Comparison of ENCODE assay signal across 12 cellular contexts in the genomic region with DNA sequence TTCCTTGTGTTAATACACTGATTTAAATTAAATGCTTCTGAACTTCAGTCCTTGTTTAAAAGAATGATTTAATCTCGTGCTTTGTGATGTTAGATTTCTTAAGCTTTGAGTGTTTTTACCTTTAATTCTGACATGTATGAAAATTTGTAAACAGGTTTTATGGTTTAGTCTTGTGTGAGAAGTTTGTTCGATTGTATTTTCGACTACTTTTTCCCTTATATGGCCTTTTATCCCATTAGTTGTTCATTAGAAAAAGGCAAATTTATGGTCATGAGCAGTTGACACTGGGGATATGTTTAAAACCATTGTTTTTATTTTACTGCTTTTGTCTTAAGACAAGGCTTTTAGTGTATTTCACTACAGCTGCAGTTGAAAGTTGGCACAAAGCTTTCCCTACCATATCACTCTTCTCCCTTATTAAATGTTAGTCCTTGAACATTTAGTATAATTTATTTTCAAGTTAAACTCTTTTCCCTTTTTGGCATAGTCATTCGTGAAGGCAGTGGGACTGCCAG. TPM values are rescaled to one million over a fixed set of nuclear protein-coding genes. Genes with fewer than 3 reads are reported as not detected.
DNase-seq lines count a peak whose midpoint lies in the region; ATAC-seq and TF ChIP-seq lines count a peak whose summit lies in the region.
"Had no signal": no experiment of that assay in that cellular context is flagged by ENCODE, and none has a peak within 500 bp of the region (broad histone marks: within the 10 kb centered on the region; RNA-seq: fewer than 3 reads in every experiment).

No MANE protein-coding gene starts in this region.

- no peaks in the 10 kb centered on the region for H3K27me3 Mint-ChIP-seq in T-helper 17 cell

- H3K4me1 ChIP-seq in GM23248 (ENCODE audit: insufficient read depth) (peaks cover 23% of the 10 kb centered on the region), gastrocnemius medialis (peaks cover 54 to 56% of the 10 kb centered on the region in 2 donors), heart right ventricle (peaks cover 2 to 65% (median 45%) of the 10 kb centered on the region in 9 donors)

- H3K4me3 ChIP-seq in GM23248 (peak overlapping the region; percentile 87), fibroblast of villous mesenchyme (ENCODE audit: low read depth, low read length) (peak overlapping the region; percentile 84), gastrocnemius medialis (peak overlapping the region; percentile 80 to 94 (median 90)), heart right ventricle (peak overlapping the region in 2 of 10 donors; percentile 0 to 89)

- H3K27me3 ChIP-seq in GM23248 (replicated peaks; ENCODE audit: insufficient read depth): no peaks in the 10 kb centered on the region
- no peaks in the 10 kb centered on the region for H3K27me3 ChIP-seq in gastrocnemius medialis
- no peaks in the 10 kb centered on the region for H3K27me3 ChIP-seq in heart right ventricle

- in situ Hi-C loops in GM23248 (cut with MboI) (no loop called here), gastrocnemius medialis (cut with MboI; ENCODE audit: low sequenced_read_pairs in 4 of 4) (no loop called here)

- peak overlapping the region; percentile 96 for H3K4me2 ChIP-seq in GM23248 (ENCODE audit: unreplicated experiment)

- DNase-seq in GM23248: peak; percentile 7
- no peak for DNase-seq in T-helper 17 cell
- no peak for DNase-seq in fibroblast of villous mesenchyme (ENCODE audit: low read depth)
- DNase-seq in gastrocnemius medialis: no peak
- no peak for DNase-seq in LoVo (ENCODE audit: low spot score)
- DNase-seq in NCI-H345 treated with DMSO at 0.1 percent for 48 hours (lab: John Stamatoyannopoulos, UW; ENCODE audit: unreplicated experiment): no peak
- DNase-seq in heart right ventricle: no peak
- DNase-seq: NCI-H2081; stimulated activated naive CD4-positive, alpha-beta T cell treated with Interleukin-2 at 50 U/mL for 16 hours; SW 1271 had no signal

- H3K36me3 ChIP-seq in GM23248 (ENCODE audit: low read depth) (0 out of 2 replicates have a peak, but pooled peaks cover 5% of the 10 kb centered on the region), gastrocnemius medialis (no peaks in the 10 kb centered on the region), heart right ventricle (peaks cover 0 to 11% (median 0%) of the 10 kb centered on the region in 9 donors)

- no peaks in the 10 kb centered on the region for H3K9me2 ChIP-seq in GM23248 (ENCODE audit: insufficient read depth)

- intact Hi-C loops in gastrocnemius medialis (cut with DNase I; ENCODE audit: low total_unique reads): no loop called here
- intact Hi-C loops in heart right ventricle (cut with DNase I): no loop called here

- peak overlapping the region; percentile 36 for H3K4me3 Mint-ChIP-seq in T-helper 17 cell

- WGBS in GM23248 (ENCODE audit: low coverage in 1 of 2, low lambda C conversion rate in 2 of 2, missing lambda C conversion rate in 2 of 2), 2 experiments: 27 to 28% methylated on average over 4 of the region's 4 CpGs
- WGBS in heart right ventricle, 2 donors: 56 to 58% methylated on average over 4 of the region's 4 CpGs

- peaks cover 32% of the 10 kb centered on the region for H3F3A ChIP-seq in GM23248 (ENCODE audit: insufficient read depth)

- ATAC-seq in T-helper 17 cell (no peak), gastrocnemius medialis (no peak), HG03521 (IDR thresholded peaks at IDR 0.05; ENCODE audit: unreplicated experiment) (no peak), heart right ventricle (no peak)

- no peak for TF ChIP-seq POLR2A in gastrocnemius medialis (IDR thresholded peaks at IDR 0.05)

- H3K36me3 Mint-ChIP-seq in T-helper 17 cell (ENCODE audit: low read depth): no peaks in the 10 kb centered on the region

- peak overlapping the region; percentile 95 for H3K27ac ChIP-seq in GM23248
- H3K27ac ChIP-seq in gastrocnemius medialis: peak overlapping the region; percentile 92 to 100 (median 98)
- peak overlapping the region in 4 of 10 donors; percentile 46 to 100 (median 99) for H3K27ac ChIP-seq in heart right ventricle
- H3K27ac ChIP-seq: HL-60 had no signal

- H3K27ac Mint-ChIP-seq in T-helper 17 cell: peak overlapping the region; percentile 19

- no peak overlapping the region for H2AFZ ChIP-seq in GM23248

- H4K20me1 ChIP-seq in GM23248 (ENCODE audit: insufficient read depth): peaks cover 6% of the 10 kb centered on the region; the same call in 1 of the 2 replicates

- H3K79me2 ChIP-seq in GM23248 (ENCODE audit: insufficient read depth): peaks cover 71% of the 10 kb centered on the region

- peaks cover 31% of the 10 kb centered on the region for H3K4me1 Mint-ChIP-seq in T-helper 17 cell

- H3K9me3 ChIP-seq in GM23248 (ENCODE audit: low read depth): no peaks in the 10 kb centered on the region
- H3K9me3 ChIP-seq in T-helper 17 cell (ENCODE audit: control insufficient read depth, low read length, poor library complexity, severe bottlenecking): no peaks in the 10 kb centered on the region
- H3K9me3 ChIP-seq in gastrocnemius medialis: no peaks in the 10 kb centered on the region
- no peaks in the 10 kb centered on the region for H3K9me3 ChIP-seq in heart right ventricle

- peak overlapping the region; percentile 99 for H3K9ac ChIP-seq in GM23248

- TF ChIP-seq CTCF in fibroblast of villous mesenchyme (IDR thresholded peaks at IDR 0.05; ENCODE audit: insufficient read depth, low read depth, low read length) (no peak), gastrocnemius medialis (IDR thresholded peaks at IDR 0.05 in 4 of 5, conservative IDR thresholded peaks at IDR 0.05 in 1 of 5) (no peak), heart right ventricle (IDR thresholded peaks at IDR 0.05) (no peak)

RNA-seq across cellular contexts. Expression of a gene that starts 3.3 kb away (rescaled TPM):
- total RNA-seq in GM23248 (2014; rRNA removed; shearing (Covaris generic)): 15.9 and 18.9 TPM in 2 replicates
- polyA plus RNA-seq in GM23248 (2016; fragmentation: Nextera tagmentation; extraction: Ambion mirVana) (16.0 and 18.1 TPM in 2 replicates), heart right ventricle (10 to 100 TPM; 15.8 to 21.6 TPM)
- total RNA-seq in T-helper 17 cell (10 to 100 TPM; 26.2 to 27.4 TPM), fibroblast of villous mesenchyme (20.3 and 20.6 TPM in 2 replicates), gastrocnemius medialis (10 to 100 TPM; 32.5 to 47.3 (median 41.9) TPM), heart right ventricle (10 to 100 TPM; 38.8 to 47.9 (median 41.5) TPM)

RNA-seq across cellular contexts. Expression of a gene that starts 24.9 kb away (rescaled TPM):
- 15.1 and 30.7 TPM in 2 replicates for total RNA-seq in GM23248 (2014; rRNA removed; shearing (Covaris generic))
- polyA plus RNA-seq in GM23248 (2016; fragmentation: Nextera tagmentation; extraction: Ambion mirVana): 48.2 and 53.3 TPM in 2 replicates
- not detected for total RNA-seq in T-helper 17 cell
- total RNA-seq in fibroblast of villous mesenchyme: 3.9 and 12.9 TPM in 2 replicates
- under 1 TPM in 1 of 4 donors, not detected in 3; 0.46 TPM for total RNA-seq in gastrocnemius medialis
- total RNA-seq in heart right ventricle: 1 to 10 TPM in 1 of 10 donors, under 1 TPM in 6, not detected in 3; 0.31 to 1.0 (median 0.77) TPM
- polyA plus RNA-seq in heart right ventricle: under 1 TPM in 1 of 2 donors, not detected in 1; 0.07 TPM
